Comparison of ENCODE assay signal across 12 cellular contexts in genomic region chr12:115980339-115980738, GRCh38.
A peak's percentile ranks its signal among the peaks of the same experiment; 100 is the strongest.
DNase-seq lines count a peak whose midpoint lies in the region; ATAC-seq and TF ChIP-seq lines count a peak whose summit lies in the region.
"Had no signal": no experiment of that assay in that cellular context is flagged by ENCODE, and none has a peak within 500 bp of the region (broad histone marks: within the 10 kb centered on the region; RNA-seq: fewer than 3 reads in every experiment).

No MANE protein-coding gene starts in this region.

- H3K4me3 Mint-ChIP-seq in GM23338, result no peak overlapping the region
- H3K4me3 Mint-ChIP-seq in T-helper 17 cell, result no peak overlapping the region
- H3K4me3 Mint-ChIP-seq in endothelial cell (ENCODE audit: unreplicated experiment), result no peak overlapping the region
- no peak overlapping the region for H3K4me3 Mint-ChIP-seq in osteocyte (ENCODE audit: unreplicated experiment)
- no peak overlapping the region for H3K4me3 Mint-ChIP-seq in activated T-helper 17 cell treated with anti-CD3 and anti-CD28 coated beads, Interleukin-2, amount 50 U/mL, for 72 hours
- H3K4me3 Mint-ChIP-seq: CD8-positive, alpha-beta memory T cell had no signal

- no peaks in the 10 kb centered on the region for H3K27me3 ChIP-seq in GM23338 (ENCODE audit: insufficient read depth)
- H3K27me3 ChIP-seq: BE2C had no signal

- H3K4me2 ChIP-seq in GM23338, result no peak overlapping the region

- no peaks in the 10 kb centered on the region for H3K79me2 ChIP-seq in GM23338 (replicated peaks; ENCODE audit: insufficient read depth)

- no peak overlapping the region for H3K27ac ChIP-seq in GM23338 (ENCODE audit: low read depth)

- H3K9me3 Mint-ChIP-seq in GM23338 (no peaks in the 10 kb centered on the region), endothelial cell (ENCODE audit: unreplicated experiment) (no peaks in the 10 kb centered on the region), osteocyte (ENCODE audit: unreplicated experiment) (no peaks in the 10 kb centered on the region)
- H3K9me3 Mint-ChIP-seq in activated T-helper 17 cell treated with anti-CD3 and anti-CD28 coated beads, Interleukin-2, amount 50 U/mL, for 72 hours, result no peaks in the 10 kb centered on the region
- H3K9me3 Mint-ChIP-seq: CD8-positive, alpha-beta memory T cell had no signal

- TF ChIP-seq CTCF in GM23338 (conservative IDR thresholded peaks at IDR 0.05; ENCODE audit: low read depth in 2 of 2), result no peak
- no peak for TF ChIP-seq CTCF in endothelial cell (IDR thresholded peaks at IDR 0.05; ENCODE audit: unreplicated experiment)
- TF ChIP-seq CTCF in osteocyte (IDR thresholded peaks at IDR 0.05), result no peak

- no peaks in the 10 kb centered on the region for H3K9me2 ChIP-seq in GM23338 (ENCODE audit: insufficient read depth)

- H3K27me3 Mint-ChIP-seq in GM23338 (ENCODE audit: insufficient read depth, low read depth, poor library complexity), result no peaks in the 10 kb centered on the region
- no peaks in the 10 kb centered on the region for H3K27me3 Mint-ChIP-seq in T-helper 17 cell
- peaks cover 2% of the 10 kb centered on the region for H3K27me3 Mint-ChIP-seq in endothelial cell (ENCODE audit: unreplicated experiment)
- H3K27me3 Mint-ChIP-seq in osteocyte (ENCODE audit: unreplicated experiment), result no peaks in the 10 kb centered on the region
- H3K27me3 Mint-ChIP-seq in activated T-helper 17 cell treated with anti-CD3 and anti-CD28 coated beads, Interleukin-2, amount 50 U/mL, for 72 hours, result no peaks in the 10 kb centered on the region
- H3K27me3 Mint-ChIP-seq: CD8-positive, alpha-beta memory T cell had no signal

- DNase-seq in GM23338 (ENCODE audit: low spot score), result no peak
- no peak for DNase-seq in T-helper 17 cell
- no peak for DNase-seq in endothelial cell (ENCODE audit: low spot score)
- no peak for DNase-seq in osteocyte (ENCODE audit: extremely low spot score, unreplicated experiment)
- DNase-seq in activated naive CD4-positive, alpha-beta T cell treated with anti-CD3 and anti-CD28 coated beads, Interleukin-2, amount 50 U/mL, for 16 hours, result no peak
- DNase-seq in NCI-H187 treated with DMSO at 0.1 percent for 48 hours (lab: John Stamatoyannopoulos, UW), result no peak
- DNase-seq: BE2C; Caco-2; CD8-positive, alpha-beta memory T cell; GF-D8 had no signal

- H3K4me1 ChIP-seq in GM23338 (ENCODE audit: insufficient read depth), result peaks cover 9% of the 10 kb centered on the region; the same call in 1 of the 2 replicates
- H3K4me1 ChIP-seq: BE2C, Caco-2 had no signal

- H3K27ac Mint-ChIP-seq in GM23338, result peak overlapping the region; percentile 75; the same call in 1 of the 2 replicates
- peak overlapping the region; percentile 24 for H3K27ac Mint-ChIP-seq in T-helper 17 cell
- peak overlapping the region; percentile 37 for H3K27ac Mint-ChIP-seq in endothelial cell (ENCODE audit: unreplicated experiment)
- peak overlapping the region; percentile 56 for H3K27ac Mint-ChIP-seq in osteocyte (ENCODE audit: unreplicated experiment)
- H3K27ac Mint-ChIP-seq in activated T-helper 17 cell treated with anti-CD3 and anti-CD28 coated beads, Interleukin-2, amount 50 U/mL, for 72 hours, result no peak overlapping the region

- H3F3A ChIP-seq in GM23338 (replicated peaks; ENCODE audit: low read depth), result no peaks in the 10 kb centered on the region

- H3K36me3 Mint-ChIP-seq in GM23338 (ENCODE audit: low read depth) (peaks cover 14% of the 10 kb centered on the region; the same call in 2 of the 3 replicates), T-helper 17 cell (ENCODE audit: low read depth) (peaks cover 4% of the 10 kb centered on the region), endothelial cell (ENCODE audit: low read depth, unreplicated experiment) (peaks cover 3% of the 10 kb centered on the region), osteocyte (ENCODE audit: unreplicated experiment) (peaks cover 47% of the 10 kb centered on the region)
- peaks cover 87% of the 10 kb centered on the region for H3K36me3 Mint-ChIP-seq in activated T-helper 17 cell treated with anti-CD3 and anti-CD28 coated beads, Interleukin-2, amount 50 U/mL, for 72 hours (ENCODE audit: low read depth)

- no peak overlapping the region for H3K4me3 ChIP-seq in GM23338

- ATAC-seq in GM23338 (no peak), T-helper 17 cell (no peak)
- no peak for ATAC-seq in activated T-helper 17 cell treated with anti-CD3 and anti-CD28 coated beads, Interleukin-2, amount 50 U/mL, for 72 hours (replicated peaks)
- ATAC-seq: HCT116 had no signal

- no peaks in the 10 kb centered on the region for H3K9me3 ChIP-seq in T-helper 17 cell (ENCODE audit: control insufficient read depth, low read length, poor library complexity, severe bottlenecking)
- H3K9me3 ChIP-seq: BE2C, Caco-2 had no signal

- H3K36me3 ChIP-seq in GM23338 (ENCODE audit: insufficient read depth), result 0 out of 2 replicates have a peak, but pooled peaks cover 4% of the 10 kb centered on the region

- H3K4me1 Mint-ChIP-seq in GM23338 (peaks cover 16% of the 10 kb centered on the region; the same call in 2 of the 3 replicates), T-helper 17 cell (peaks cover 6% of the 10 kb centered on the region), endothelial cell (ENCODE audit: unreplicated experiment) (peaks cover 18% of the 10 kb centered on the region), osteocyte (ENCODE audit: unreplicated experiment) (peaks cover 13% of the 10 kb centered on the region)
- peaks cover 5% of the 10 kb centered on the region for H3K4me1 Mint-ChIP-seq in activated T-helper 17 cell treated with anti-CD3 and anti-CD28 coated beads, Interleukin-2, amount 50 U/mL, for 72 hours
- H3K4me1 Mint-ChIP-seq: CD8-positive, alpha-beta memory T cell had no signal

- no peak overlapping the region for H2AFZ ChIP-seq in GM23338

- H4K20me1 ChIP-seq in GM23338 (replicated peaks; ENCODE audit: insufficient read depth), result no peaks in the 10 kb centered on the region

TF ChIP-seq in GM23338, 12 proteins besides CTCF, POLR2A, EP300 and RAD21 (continues in another document):
- TF ChIP-seq ZNF462 (CRISPR knock-in tag; IDR thresholded peaks at IDR 0.05) (no peak), EZH2phosphoT487 (IDR thresholded peaks at IDR 0.05; ENCODE audit: unreplicated experiment) (no peak), NANOG (IDR thresholded peaks at IDR 0.05; ENCODE audit: borderline replicate concordance) (no peak)
